Comparison of ENCODE assay signal across 7 cellular contexts in genomic region chr3:79538-79937, GRCh38.
"Had no signal": no experiment of that assay in that cellular context is flagged by ENCODE, and none has a peak within 500 bp of the region (broad histone marks: within the 10 kb centered on the region; RNA-seq: fewer than 3 reads in every experiment).

No MANE protein-coding gene starts in this region.

- H3K4me2 ChIP-seq: GM23338 had no signal

- H3K9me3 ChIP-seq: HAP-1 had no signal

- DNase-seq: H7, HFFc6, KG1 had no signal

- H2AFZ ChIP-seq: GM23338 had no signal

- H3K27ac ChIP-seq: HL-60 had no signal

- H3K36me3 ChIP-seq: HAP-1 had no signal

- H3K4me3 ChIP-seq: GM23338, HAP-1 had no signal

- ATAC-seq: GM23338, HCT116 had no signal

- H3K4me1 ChIP-seq: HAP-1 had no signal
